Comparison of ENCODE assay signal across 23 cellular contexts in genomic region chr9:74946686-74947085, GRCh38. TPM values are rescaled to one million over a fixed set of nuclear protein-coding genes. Genes with fewer than 3 reads are reported as not detected.
"Had no signal": no experiment of that assay in that cellular context is flagged by ENCODE, and none has a peak within 500 bp of the region (broad histone marks: within the 10 kb centered on the region; RNA-seq: fewer than 3 reads in every experiment).

No MANE protein-coding gene starts in this region.

- ATAC-seq: effector memory CD8-positive, alpha-beta T cell; left ventricle myocardium superior; lower lobe of right lung; naive thymus-derived CD8-positive, alpha-beta T cell; right cardiac atrium; stimulated activated memory B cell treated with anti-CD40 and anti-IgM and Interleukin-4, amounts not matched to agents 10 μg/mL and 1 μg/mL and 100 μg/mL, for 72 hours; stimulated activated naive CD8-positive, alpha-beta T cell treated with anti-CD3 and anti-CD28 coated beads, Interleukin-15, Interleukin-2, amounts not matched to agents 100 U/mL and 50 U/mL, for 24 hours had no signal

- H3K36me3 ChIP-seq: esophagus squamous epithelium, lower lobe of right lung, prostate gland, spleen had no signal

- H3K27ac ChIP-seq: esophagus squamous epithelium, lower lobe of right lung, prostate gland, skin epidermis, spleen, testis, tibial artery had no signal

- H3K9me3 ChIP-seq: esophagus squamous epithelium, lower lobe of right lung, prostate gland, spleen, testis, tibial artery had no signal

- H3K4me3 ChIP-seq: esophagus squamous epithelium, lower lobe of right lung, prostate gland, skin epidermis, spleen, testis, tibial artery had no signal

- H3K27me3 ChIP-seq: esophagus squamous epithelium, spleen, testis, tibial artery had no signal

- DNase-seq: cortex of kidney; effector memory CD8-positive, alpha-beta T cell; erythroblast; esophagus squamous epithelium; foreskin melanocyte; glutamatergic neuron; left ventricle myocardium superior; lower lobe of right lung; naive thymus-derived CD8-positive, alpha-beta T cell; nephron progenitor cell; nucleus accumbens; right cardiac atrium; spleen; stimulated activated CD4-positive, alpha-beta T cell treated with anti-CD3 and anti-CD28 coated beads, Interleukin-4, amount 100 ng/mL, for 4 hours; stimulated activated naive CD8-positive, alpha-beta T cell treated with anti-CD3 and anti-CD28 coated beads, Interleukin-15, Interleukin-2, amounts not matched to agents 100 U/mL and 50 U/mL, for 24 hours; substantia nigra; testis; tibial artery had no signal

- H3K4me1 ChIP-seq: prostate gland, testis had no signal

RNA-seq across cellular contexts. Expression of gene TRPM6, which starts 59.0 kb away (rescaled TPM):
- total RNA-seq: myocyte; naive thymus-derived CD8-positive, alpha-beta T cell; osteocyte had no signal
- polyA plus RNA-seq: naive thymus-derived CD8-positive, alpha-beta T cell had no signal
